ENCODE assay signal across 11 cellular contexts in genomic region chr19:18389095-18389735, GRCh38. TPM values are rescaled to one million over a fixed set of nuclear protein-coding genes. Genes with fewer than 3 reads are reported as not detected.
DNase-seq lines count a peak whose midpoint lies in the region; ATAC-seq and TF ChIP-seq lines count a peak whose summit lies in the region.
"Had no signal": no experiment of that assay in that cellular context is flagged by ENCODE, and none has a peak within 500 bp of the region (broad histone marks: within the 10 kb centered on the region; RNA-seq: fewer than 3 reads in every experiment).

No MANE protein-coding gene starts in this region.

- intact Hi-C loops in natural killer cell (cut with micrococcal nuclease): no loop called here
- intact Hi-C loops in esophagus squamous epithelium (cut with DNase I): no loop called here
- intact Hi-C loops in activated CD4-positive, alpha-beta T cell treated with anti-CD3 and anti-CD28 coated beads for 36 hours (cut with DNase I, micrococcal nuclease): loop anchor here in 1 of 2 experiments (5.0 kb wide), 1 partner anchor 33 kb away; no protein-coding TSS in a partner anchor
- intact Hi-C loops in Right ventricle myocardium superior (cut with DNase I): no loop called here

- H3K4me3 ChIP-seq in HEK293 (ENCODE audit: low read depth, low read length): no peak overlapping the region
- peak overlapping the region; percentile 78 for H3K4me3 ChIP-seq in brain microvascular endothelial cell (ENCODE audit: low read depth, low read length)
- H3K4me3 ChIP-seq in esophagus squamous epithelium: no peak overlapping the region

- H3K4me1 ChIP-seq in HEK293 (ENCODE audit: control insufficient read depth, insufficient read depth, low read length) (no peaks in the 10 kb centered on the region), esophagus squamous epithelium (peaks cover 3 to 37% (median 19%) of the 10 kb centered on the region in 3 donors)

- peaks cover 5 to 18% of the 10 kb centered on the region in 2 donors for H3K4me1 Mint-ChIP-seq in natural killer cell
- H3K4me1 Mint-ChIP-seq in activated CD4-positive, alpha-beta T cell treated with anti-CD3 and anti-CD28 coated beads for 36 hours: peaks cover 4% of the 10 kb centered on the region

- POLR2A ChIA-PET in HEK293 (lab: Yijun Ruan, JAX): no interaction called here
- POLR2A ChIA-PET in activated CD4-positive, alpha-beta T cell treated with anti-CD3 and anti-CD28 coated beads for 36 hours (lab: Charles Lee): no interaction called here

- H3K36me3 Mint-ChIP-seq in natural killer cell: no peaks in the 10 kb centered on the region
- H3K36me3 Mint-ChIP-seq in activated CD4-positive, alpha-beta T cell treated with anti-CD3 and anti-CD28 coated beads for 36 hours (ENCODE audit: low read depth): peaks cover 1% of the 10 kb centered on the region

- TF ChIP-seq CTCF in C4-2B (conservative IDR thresholded peaks at IDR 0.05) (no peak), HEK293 (tag by site-specific recombination; IDR thresholded peaks at IDR 0.05) (no peak), brain microvascular endothelial cell (IDR thresholded peaks at IDR 0.05; ENCODE audit: low read depth, low read length, missing control alignments) (no peak), natural killer cell (IDR thresholded peaks at IDR 0.05) (no peak), esophagus squamous epithelium (IDR thresholded peaks at IDR 0.05) (no peak)

- WGBS in esophagus squamous epithelium, 2 donors: 81 to 90% methylated on average over 8 of the region's 8 CpGs

- ATAC-seq in natural killer cell: no peak
- no peak for ATAC-seq in activated CD4-positive, alpha-beta T cell treated with anti-CD3 and anti-CD28 coated beads for 36 hours
- no peak for ATAC-seq in Right ventricle myocardium superior (ENCODE audit: poor library complexity)

- no peaks in the 10 kb centered on the region for H3K9me3 Mint-ChIP-seq in natural killer cell
- H3K9me3 Mint-ChIP-seq in activated CD4-positive, alpha-beta T cell treated with anti-CD3 and anti-CD28 coated beads for 36 hours (ENCODE audit: low read depth): no peaks in the 10 kb centered on the region

- no peaks in the 10 kb centered on the region for H3K9me3 ChIP-seq in HEK293 (ENCODE audit: control insufficient read depth, insufficient read depth, low read depth, low read length)
- no peaks in the 10 kb centered on the region for H3K9me3 ChIP-seq in esophagus squamous epithelium

- peak overlapping the region; percentile 78 for H3K27ac ChIP-seq in C4-2B
- no peak overlapping the region for H3K27ac ChIP-seq in HEK293 (ENCODE audit: extremely low read depth, low read depth, low read length)
- H3K27ac ChIP-seq in brain microvascular endothelial cell: no peak overlapping the region
- H3K27ac ChIP-seq in esophagus squamous epithelium: no peak overlapping the region

- H3K27me3 ChIP-seq in brain microvascular endothelial cell (replicated peaks) (no peaks in the 10 kb centered on the region), esophagus squamous epithelium (peaks cover 0 to 37% (median 0%) of the 10 kb centered on the region in 4 donors)

- in situ Hi-C loops in brain microvascular endothelial cell (cut with HindIII; ENCODE audit: low pct_ligation_motif_present, low sequenced_read_pairs): no loop called here

- H3K36me3 ChIP-seq in HEK293 (ENCODE audit: control insufficient read depth in 2 of 2, insufficient read depth in 1 of 2, low read length in 2 of 2): no peaks in the 10 kb centered on the region
- H3K36me3 ChIP-seq in brain microvascular endothelial cell (replicated peaks): peaks cover 20% of the 10 kb centered on the region
- H3K36me3 ChIP-seq in esophagus squamous epithelium: no peaks in the 10 kb centered on the region

- H3K27ac Mint-ChIP-seq in natural killer cell: peak overlapping the region in 1 of 2 donors; percentile 50
- H3K27ac Mint-ChIP-seq in activated CD4-positive, alpha-beta T cell treated with anti-CD3 and anti-CD28 coated beads for 36 hours: no peak overlapping the region

- peak overlapping the region; percentile 74 for H3K4me3 Mint-ChIP-seq in natural killer cell
- no peak overlapping the region for H3K4me3 Mint-ChIP-seq in activated CD4-positive, alpha-beta T cell treated with anti-CD3 and anti-CD28 coated beads for 36 hours

- H3K27me3 Mint-ChIP-seq in natural killer cell (ENCODE audit: low read depth in 2 of 2): peaks cover 0 to 3% of the 10 kb centered on the region in 2 donors
- peaks cover 48% of the 10 kb centered on the region for H3K27me3 Mint-ChIP-seq in activated CD4-positive, alpha-beta T cell treated with anti-CD3 and anti-CD28 coated beads for 36 hours

- no peak for TF ChIP-seq POLR2A in esophagus squamous epithelium (IDR thresholded peaks at IDR 0.05)

- DNase-seq in brain microvascular endothelial cell (no peak), natural killer cell (no peak), esophagus squamous epithelium (lab: John Stamatoyannopoulos, UW) (no peak), Ammon's horn (ENCODE audit: low spot score) (no peak), Right ventricle myocardium superior (no peak)
- no peak for DNase-seq in activated CD4-positive, alpha-beta T cell treated with anti-CD3 and anti-CD28 coated beads for 36 hours
- DNase-seq: DMS 273 treated with DMSO at 0.1 percent for 48 hours, GOT3 had no signal

- CTCF ChIA-PET in HEK293 (lab: Yijun Ruan, JAX): interaction anchor here (0.6 to 5.6 kb wide), 20 partner anchors 9 to 239 kb away, joined by 3 to 68 read pairs (median 6); partner anchors contain the start of genes JUND, LRRC25 and SSBP4
- CTCF ChIA-PET in activated CD4-positive, alpha-beta T cell treated with anti-CD3 and anti-CD28 coated beads for 36 hours (lab: Charles Lee): interaction anchor here (0.9 to 4.9 kb wide), 17 partner anchors 8 to 200 kb away, joined by 3 to 48 read pairs (median 7); partner anchors contain the start of genes LRRC25, PGPEP1 and SSBP4

TF ChIP-seq in HEK293, 187 proteins besides CTCF, POLR2A, EP300 and RAD21 (continues in another document):
- TF ChIP-seq ZNF211 (tag by site-specific recombination; IDR thresholded peaks at IDR 0.05; ENCODE audit: low read depth) (no peak), MYNN (tag by site-specific recombination; IDR thresholded peaks at IDR 0.05; ENCODE audit: borderline replicate concordance) (no peak), ZFHX2 (tag by site-specific recombination; conservative IDR thresholded peaks at IDR 0.05) (no peak), TCF7L2 (IDR thresholded peaks at IDR 0.05; ENCODE audit: borderline replicate concordance, low read depth, low read length) (no peak), TSHZ1 (tag by site-specific recombination; IDR thresholded peaks at IDR 0.05; ENCODE audit: borderline replicate concordance) (no peak), ZNF121 (tag by site-specific recombination; IDR thresholded peaks at IDR 0.05) (peak; percentile 87), SCRT1 (tag by site-specific recombination; IDR thresholded peaks at IDR 0.05; ENCODE audit: borderline replicate concordance) (no peak)

RNA-seq across cellular contexts. Expression of gene GDF15, which starts 3.3 kb away (rescaled TPM):
- total RNA-seq in natural killer cell: 1 to 10 TPM in 1 of 3 donors, under 1 TPM in 1, not detected in 1; 0.85 to 1.5 TPM
- 1 to 10 TPM in 1 of 4 donors, under 1 TPM in 1, not detected in 2; 0.76 to 2.3 TPM for total RNA-seq in esophagus squamous epithelium
- not detected for total RNA-seq in activated CD4-positive, alpha-beta T cell treated with anti-CD3 and anti-CD28 coated beads for 36 hours
- 0.54 TPM for total RNA-seq in Right ventricle myocardium superior

RNA-seq across cellular contexts. Expression of gene LRRC25, which starts 8.2 kb away (rescaled TPM):
- total RNA-seq in natural killer cell (10 to 100 TPM in 2 of 3 donors, 1 to 10 TPM in 1; 3.9 to 28.2 (median 12.0) TPM), esophagus squamous epithelium (10 to 100 TPM in 1 of 4 donors, 1 to 10 TPM in 1, under 1 TPM in 2; 0.53 to 10.3 (median 1.9) TPM), Right ventricle myocardium superior (3.6 TPM)
- total RNA-seq in activated CD4-positive, alpha-beta T cell treated with anti-CD3 and anti-CD28 coated beads for 36 hours: not detected
- total RNA-seq: lung microvascular endothelial cell had no signal

RNA-seq across cellular contexts. Expression of gene SSBP4, which starts 30.0 kb away (rescaled TPM):
- total RNA-seq in natural killer cell (100 to 1,000 TPM; 137 to 169 (median 158) TPM), esophagus squamous epithelium (10 to 100 TPM; 23.7 to 48.1 (median 26.1) TPM), Right ventricle myocardium superior (30.4 TPM)
- 10 to 100 TPM; 71.7 to 79.3 TPM for total RNA-seq in activated CD4-positive, alpha-beta T cell treated with anti-CD3 and anti-CD28 coated beads for 36 hours

RNA-seq across cellular contexts. Expression of gene ISYNA1, which starts 48.7 kb away (rescaled TPM):
- total RNA-seq in natural killer cell (10 to 100 TPM; 39.7 to 53.6 (median 40.1) TPM), esophagus squamous epithelium (10 to 100 TPM in 3 of 4 donors, 1 to 10 TPM in 1; 8.1 to 24.4 (median 14.4) TPM), Right ventricle myocardium superior (26.0 TPM)
- total RNA-seq in activated CD4-positive, alpha-beta T cell treated with anti-CD3 and anti-CD28 coated beads for 36 hours: 10 to 100 TPM; 18.8 to 23.3 TPM

RNA-seq across cellular contexts. Expression of gene PGPEP1, which starts 48.8 kb away (rescaled TPM):
- 10 to 100 TPM; 69.1 to 73.3 (median 71.0) TPM for total RNA-seq in natural killer cell
- 10 to 100 TPM in 1 of 4 donors, 1 to 10 TPM in 2, under 1 TPM in 1; 0.83 to 10.1 (median 5.3) TPM for total RNA-seq in esophagus squamous epithelium
- total RNA-seq in activated CD4-positive, alpha-beta T cell treated with anti-CD3 and anti-CD28 coated beads for 36 hours: 10 to 100 TPM; 20.0 to 20.9 TPM
- total RNA-seq in Right ventricle myocardium superior: 33.6 TPM
